In the genomic region with DNA sequence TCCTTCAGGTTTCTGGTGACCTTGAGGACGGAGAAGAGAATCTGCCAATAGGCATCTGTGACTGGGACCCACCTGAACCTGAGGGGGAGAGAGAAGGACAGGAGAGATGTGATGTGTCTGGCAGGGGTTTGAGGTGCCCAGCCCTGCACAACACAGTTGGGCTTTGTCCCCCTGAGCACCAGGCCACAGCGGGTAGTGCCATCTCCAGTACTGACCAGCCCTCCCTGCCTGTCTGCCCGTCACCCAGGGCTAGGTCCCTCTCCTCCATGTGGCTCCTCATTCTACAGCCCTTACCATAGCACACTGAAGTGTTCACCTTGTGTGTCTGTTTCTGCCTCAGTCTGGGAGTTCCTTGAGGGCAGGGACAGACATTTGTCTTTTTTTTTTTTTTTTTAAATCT, we compare ENCODE assay signal across 27 cellular contexts.
"Had no signal": no experiment of that assay in that cellular context is flagged by ENCODE, and none has a peak within 500 bp of the region (broad histone marks: within the 10 kb centered on the region; RNA-seq: fewer than 3 reads in every experiment).

No MANE protein-coding gene starts in this region.

- H3K27me3 Mint-ChIP-seq: activated CD4-positive, alpha-beta T cell treated with anti-CD3 and anti-CD28 coated beads, Interleukin-2, amount 10 ng/mL, durations not matched to agents 7 days and 5 days; activated naive CD8-positive, alpha-beta T cell treated with anti-CD3 and anti-CD28 coated beads for 36 hours; effector memory CD8-positive, alpha-beta T cell; memory B cell had no signal

- H3K36me3 Mint-ChIP-seq: neural progenitor cell had no signal

- DNase-seq: activated CD4-positive, alpha-beta T cell treated with anti-CD3 and anti-CD28 coated beads, Interleukin-2, amount 10 ng/mL, durations not matched to agents 7 days and 5 days; activated CD4-positive, CD25-positive, alpha-beta regulatory T cell treated with anti-CD3 and anti-CD28 coated beads, Interleukin-2, amount 50 U/mL, for 72 hours; activated CD8-positive, alpha-beta memory T cell treated with anti-CD3 and anti-CD28 coated beads for 24 hours; activated CD8-positive, alpha-beta memory T cell treated with anti-CD3 and anti-CD28 coated beads, Interleukin-2, amount 50 U/mL, for 4 hours; activated naive CD8-positive, alpha-beta T cell treated with anti-CD3 and anti-CD28 coated beads for 36 hours; colonic mucosa; dorsolateral prefrontal cortex; effector memory CD8-positive, alpha-beta T cell; heart left ventricle; left colon; mucosa of descending colon; retina; sigmoid colon; SK-N-SH; stimulated activated CD4-positive, alpha-beta T cell treated with anti-CD3 and anti-CD28 coated beads, Interleukin-15, amount 100 ng/mL, for 24 hours; stimulated activated CD4-positive, alpha-beta T cell treated with anti-CD3 and anti-CD28 coated beads, Interleukin-2, amount 100 ng/mL, for 48 hours; stimulated activated CD8-positive, alpha-beta memory T cell treated with anti-CD3 and anti-CD28 coated beads, Interleukin-4, amount 100 ng/mL, for 48 hours; stimulated activated naive CD8-positive, alpha-beta T cell treated with anti-CD3 and anti-CD28 coated beads, Interleukin-15, Interleukin-2, amounts not matched to agents 100 U/mL and 50 U/mL, for 24 hours; substantia nigra; thyroid gland; WERI-Rb-1 had no signal

- H3K27me3 ChIP-seq: breast epithelium, colonic mucosa, dorsolateral prefrontal cortex, gastroesophageal sphincter, heart left ventricle, neural progenitor cell, sigmoid colon, thyroid gland had no signal

- ATAC-seq: effector memory CD8-positive, alpha-beta T cell; gastroesophageal sphincter; heart left ventricle; left colon; mucosa of descending colon; stimulated activated naive CD8-positive, alpha-beta T cell treated with anti-CD3 and anti-CD28 coated beads, Interleukin-15, Interleukin-2, amounts not matched to agents 100 U/mL and 50 U/mL, for 24 hours had no signal

- H3K9me3 ChIP-seq: breast epithelium, colonic mucosa, gastroesophageal sphincter, heart left ventricle, mucosa of descending colon, sigmoid colon, SK-N-SH, thyroid gland had no signal

- H3K36me3 ChIP-seq: breast epithelium, colonic mucosa, neural progenitor cell, WERI-Rb-1 had no signal

- H3K4me3 Mint-ChIP-seq: activated CD4-positive, alpha-beta T cell treated with anti-CD3 and anti-CD28 coated beads, Interleukin-2, amount 10 ng/mL, durations not matched to agents 7 days and 5 days; activated naive CD8-positive, alpha-beta T cell treated with anti-CD3 and anti-CD28 coated beads for 36 hours; effector memory CD8-positive, alpha-beta T cell; memory B cell; neural progenitor cell had no signal

- H3K4me3 ChIP-seq: breast epithelium, colonic mucosa, dorsolateral prefrontal cortex, gastroesophageal sphincter, heart left ventricle, mucosa of descending colon, neural progenitor cell, sigmoid colon, smooth muscle cell, thyroid gland had no signal

- H3K27ac ChIP-seq: breast epithelium, colonic mucosa, dorsolateral prefrontal cortex, gastroesophageal sphincter, heart left ventricle, neural progenitor cell, sigmoid colon, thyroid gland, WERI-Rb-1 had no signal

- H3K4me1 ChIP-seq: breast epithelium, colonic mucosa, gastroesophageal sphincter, heart left ventricle, neural progenitor cell, sigmoid colon, thyroid gland had no signal

- H3K9me3 Mint-ChIP-seq: activated naive CD8-positive, alpha-beta T cell treated with anti-CD3 and anti-CD28 coated beads for 36 hours; effector memory CD8-positive, alpha-beta T cell; memory B cell had no signal

- H3K27ac Mint-ChIP-seq: activated naive CD8-positive, alpha-beta T cell treated with anti-CD3 and anti-CD28 coated beads for 36 hours; memory B cell; neural progenitor cell; progenitor cell of endocrine pancreas had no signal

- H3K4me1 Mint-ChIP-seq: neural progenitor cell had no signal
